ENCODE assay signal across 1 cellular context in the genomic region with DNA sequence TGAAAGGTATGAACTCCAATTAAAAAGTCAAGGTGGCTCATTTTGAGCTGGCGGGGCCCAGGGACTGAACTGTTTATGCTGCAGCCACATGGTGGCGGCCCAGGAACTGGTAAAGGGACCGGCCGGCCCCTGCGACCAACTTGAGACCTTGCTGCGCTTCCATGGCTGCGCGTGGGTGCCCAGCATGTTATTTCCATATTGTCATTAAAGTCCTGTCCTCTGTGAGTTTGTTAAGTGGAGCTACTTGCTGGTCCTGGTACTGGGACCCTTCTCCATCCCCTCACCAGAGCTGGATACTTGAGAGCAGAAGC.
TF ChIP-seq lines count a peak whose summit lies in the region.

No MANE protein-coding gene starts in this region.

TF ChIP-seq in K562, 482 proteins besides CTCF, POLR2A, EP300 and RAD21 (continued from another document):
- TF ChIP-seq, protein P1, sequence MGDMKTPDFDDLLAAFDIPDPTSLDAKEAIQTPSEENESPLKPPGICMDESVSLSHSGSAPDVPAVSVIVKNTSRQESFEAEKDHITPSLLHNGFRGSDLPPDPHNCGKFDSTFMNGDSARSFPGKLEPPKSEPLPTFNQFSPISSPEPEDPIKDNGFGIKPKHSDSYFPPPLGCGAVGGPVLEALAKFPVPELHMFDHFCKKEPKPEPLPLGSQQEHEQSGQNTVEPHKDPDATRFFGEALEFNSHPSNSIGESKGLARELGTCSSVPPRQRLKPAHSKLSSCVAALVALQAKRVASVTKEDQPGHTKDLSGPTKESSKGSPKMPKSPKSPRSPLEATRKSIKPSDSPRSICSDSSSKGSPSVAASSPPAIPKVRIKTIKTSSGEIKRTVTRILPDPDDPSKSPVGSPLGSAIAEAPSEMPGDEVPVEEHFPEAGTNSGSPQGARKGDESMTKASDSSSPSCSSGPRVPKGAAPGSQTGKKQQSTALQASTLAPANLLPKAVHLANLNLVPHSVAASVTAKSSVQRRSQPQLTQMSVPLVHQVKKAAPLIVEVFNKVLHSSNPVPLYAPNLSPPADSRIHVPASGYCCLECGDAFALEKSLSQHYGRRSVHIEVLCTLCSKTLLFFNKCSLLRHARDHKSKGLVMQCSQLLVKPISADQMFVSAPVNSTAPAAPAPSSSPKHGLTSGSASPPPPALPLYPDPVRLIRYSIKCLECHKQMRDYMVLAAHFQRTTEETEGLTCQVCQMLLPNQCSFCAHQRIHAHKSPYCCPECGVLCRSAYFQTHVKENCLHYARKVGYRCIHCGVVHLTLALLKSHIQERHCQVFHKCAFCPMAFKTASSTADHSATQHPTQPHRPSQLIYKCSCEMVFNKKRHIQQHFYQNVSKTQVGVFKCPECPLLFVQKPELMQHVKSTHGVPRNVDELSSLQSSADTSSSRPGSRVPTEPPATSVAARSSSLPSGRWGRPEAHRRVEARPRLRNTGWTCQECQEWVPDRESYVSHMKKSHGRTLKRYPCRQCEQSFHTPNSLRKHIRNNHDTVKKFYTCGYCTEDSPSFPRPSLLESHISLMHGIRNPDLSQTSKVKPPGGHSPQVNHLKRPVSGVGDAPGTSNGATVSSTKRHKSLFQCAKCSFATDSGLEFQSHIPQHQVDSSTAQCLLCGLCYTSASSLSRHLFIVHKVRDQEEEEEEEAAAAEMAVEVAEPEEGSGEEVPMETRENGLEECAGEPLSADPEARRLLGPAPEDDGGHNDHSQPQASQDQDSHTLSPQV (IDR thresholded peaks at IDR 0.05): no peak
- TF ChIP-seq, protein P2, sequence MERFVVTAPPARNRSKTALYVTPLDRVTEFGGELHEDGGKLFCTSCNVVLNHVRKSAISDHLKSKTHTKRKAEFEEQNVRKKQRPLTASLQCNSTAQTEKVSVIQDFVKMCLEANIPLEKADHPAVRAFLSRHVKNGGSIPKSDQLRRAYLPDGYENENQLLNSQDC (CRISPR knock-in tag; IDR thresholded peaks at IDR 0.05): no peak
- TF ChIP-seq, protein P3, sequence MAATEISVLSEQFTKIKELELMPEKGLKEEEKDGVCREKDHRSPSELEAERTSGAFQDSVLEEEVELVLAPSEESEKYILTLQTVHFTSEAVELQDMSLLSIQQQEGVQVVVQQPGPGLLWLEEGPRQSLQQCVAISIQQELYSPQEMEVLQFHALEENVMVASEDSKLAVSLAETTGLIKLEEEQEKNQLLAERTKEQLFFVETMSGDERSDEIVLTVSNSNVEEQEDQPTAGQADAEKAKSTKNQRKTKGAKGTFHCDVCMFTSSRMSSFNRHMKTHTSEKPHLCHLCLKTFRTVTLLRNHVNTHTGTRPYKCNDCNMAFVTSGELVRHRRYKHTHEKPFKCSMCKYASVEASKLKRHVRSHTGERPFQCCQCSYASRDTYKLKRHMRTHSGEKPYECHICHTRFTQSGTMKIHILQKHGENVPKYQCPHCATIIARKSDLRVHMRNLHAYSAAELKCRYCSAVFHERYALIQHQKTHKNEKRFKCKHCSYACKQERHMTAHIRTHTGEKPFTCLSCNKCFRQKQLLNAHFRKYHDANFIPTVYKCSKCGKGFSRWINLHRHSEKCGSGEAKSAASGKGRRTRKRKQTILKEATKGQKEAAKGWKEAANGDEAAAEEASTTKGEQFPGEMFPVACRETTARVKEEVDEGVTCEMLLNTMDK (IDR thresholded peaks at IDR 0.05; ENCODE audit: borderline replicate concordance, insufficient read depth, low read depth, low read length, poor library complexity, severe bottlenecking): peak; percentile 6
- TF ChIP-seq, protein P4, sequence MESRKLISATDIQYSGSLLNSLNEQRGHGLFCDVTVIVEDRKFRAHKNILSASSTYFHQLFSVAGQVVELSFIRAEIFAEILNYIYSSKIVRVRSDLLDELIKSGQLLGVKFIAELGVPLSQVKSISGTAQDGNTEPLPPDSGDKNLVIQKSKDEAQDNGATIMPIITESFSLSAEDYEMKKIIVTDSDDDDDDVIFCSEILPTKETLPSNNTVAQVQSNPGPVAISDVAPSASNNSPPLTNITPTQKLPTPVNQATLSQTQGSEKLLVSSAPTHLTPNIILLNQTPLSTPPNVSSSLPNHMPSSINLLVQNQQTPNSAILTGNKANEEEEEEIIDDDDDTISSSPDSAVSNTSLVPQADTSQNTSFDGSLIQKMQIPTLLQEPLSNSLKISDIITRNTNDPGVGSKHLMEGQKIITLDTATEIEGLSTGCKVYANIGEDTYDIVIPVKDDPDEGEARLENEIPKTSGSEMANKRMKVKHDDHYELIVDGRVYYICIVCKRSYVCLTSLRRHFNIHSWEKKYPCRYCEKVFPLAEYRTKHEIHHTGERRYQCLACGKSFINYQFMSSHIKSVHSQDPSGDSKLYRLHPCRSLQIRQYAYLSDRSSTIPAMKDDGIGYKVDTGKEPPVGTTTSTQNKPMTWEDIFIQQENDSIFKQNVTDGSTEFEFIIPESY (CRISPR knock-in tag; IDR thresholded peaks at IDR 0.05): peak; percentile 91
- TF ChIP-seq HOXB6 (CRISPR knock-in tag; IDR thresholded peaks at IDR 0.05; ENCODE audit: borderline replicate concordance): no peak
- TF ChIP-seq HEY1 (CRISPR knock-in tag; IDR thresholded peaks at IDR 0.05; ENCODE audit: borderline replicate concordance): no peak
- peak; percentile 20 to 52; a peak in 3 of 4 replicates for TF ChIP-seq NRF1 (conservative IDR thresholded peaks at IDR 0.05 in 1 of 2, IDR thresholded peaks at IDR 0.05 in 1 of 2)
- TF ChIP-seq ZNF174 (CRISPR knock-in tag; IDR thresholded peaks at IDR 0.05): no peak
